ENCODE assay signal across 8 cellular contexts in the genomic region with DNA sequence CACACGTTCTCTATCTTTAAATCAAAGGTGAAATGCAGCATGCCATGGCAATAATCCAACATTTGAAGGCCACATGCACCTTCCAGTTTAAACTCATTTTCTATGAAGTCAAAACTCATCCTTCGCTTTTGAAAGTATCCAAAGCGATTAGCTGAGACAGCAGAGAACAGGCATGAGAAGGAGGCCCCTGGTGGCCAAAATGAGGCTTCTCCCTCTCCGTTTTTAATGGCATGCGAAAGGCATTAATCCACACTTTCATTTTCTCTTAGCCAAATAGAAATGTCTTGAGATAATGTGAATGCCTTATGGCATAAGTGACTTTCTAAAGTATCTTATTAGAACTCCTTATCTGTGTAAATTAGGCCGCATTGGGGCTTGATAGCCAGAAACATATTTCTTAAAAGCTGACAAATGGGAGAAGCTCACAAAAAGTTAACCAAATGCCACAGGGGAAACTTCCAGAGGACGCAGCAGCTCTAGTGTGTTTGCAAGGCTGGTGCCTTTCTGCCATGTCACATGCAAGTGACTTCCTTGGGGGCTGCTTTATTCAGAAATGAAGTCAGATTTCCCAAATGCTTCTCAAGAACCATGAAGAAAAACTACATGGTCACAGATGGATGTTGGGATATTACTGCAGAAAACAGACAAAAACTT.
A peak's percentile ranks its signal among the peaks of the same experiment; 100 is the strongest.
DNase-seq lines count a peak whose midpoint lies in the region; TF ChIP-seq lines count a peak whose summit lies in the region.

No MANE protein-coding gene starts in this region.

- H3K27me3 ChIP-seq in dorsolateral prefrontal cortex: no peaks in the 10 kb centered on the region
- no peaks in the 10 kb centered on the region for H3K27me3 ChIP-seq in CD4-positive, alpha-beta memory T cell (ENCODE audit: insufficient read depth, low read length)

- TF ChIP-seq CTCF in GM12874 (IDR thresholded peaks at IDR 0.05; ENCODE audit: insufficient read depth, low read depth, low read length) (peak; percentile 46), dorsolateral prefrontal cortex (IDR thresholded peaks at IDR 0.05 in 54 of 56, conservative IDR thresholded peaks at IDR 0.05 in 2 of 56; ENCODE audit: low read depth in 1 of 56, partially characterized antibody in 56 of 56) (peak; percentile 29 to 70 (median 52)), osteocyte (IDR thresholded peaks at IDR 0.05) (peak; percentile 31)

- H3K27ac Mint-ChIP-seq in osteocyte (ENCODE audit: unreplicated experiment): no peak overlapping the region
- H3K27ac Mint-ChIP-seq in CD4-positive, alpha-beta memory T cell: peak overlapping the region in 1 of 7 donors; percentile 29

- H3K4me3 Mint-ChIP-seq in osteocyte (ENCODE audit: unreplicated experiment): no peak overlapping the region
- no peak overlapping the region for H3K4me3 Mint-ChIP-seq in CD4-positive, alpha-beta memory T cell

- H3K9me3 Mint-ChIP-seq in osteocyte (ENCODE audit: unreplicated experiment): peaks cover 11% of the 10 kb centered on the region
- H3K9me3 Mint-ChIP-seq in CD4-positive, alpha-beta memory T cell: peaks cover 0 to 8% (median 0%) of the 10 kb centered on the region in 8 donors

- POLR2A ChIA-PET in CD4-positive, alpha-beta memory T cell (lab: Charles Lee; ENCODE audit: partially characterized antibody): no interaction called here

- no peaks in the 10 kb centered on the region for H3K4me1 Mint-ChIP-seq in osteocyte (ENCODE audit: unreplicated experiment)
- peaks cover 0 to 1% (median 0%) of the 10 kb centered on the region in 4 donors for H3K4me1 Mint-ChIP-seq in CD4-positive, alpha-beta memory T cell

- no peak overlapping the region for H3K27ac ChIP-seq in dorsolateral prefrontal cortex
- no peak overlapping the region for H3K27ac ChIP-seq in CD4-positive, alpha-beta memory T cell (ENCODE audit: low read depth, low read length)

- peak; percentile 35 for DNase-seq in M059J (ENCODE audit: low read depth)
- DNase-seq in dorsolateral prefrontal cortex: no peak
- DNase-seq in osteocyte (ENCODE audit: extremely low spot score, unreplicated experiment): no peak
- no peak for DNase-seq in HCEC 1CT
- no peak for DNase-seq in mesenteric fat pad (ENCODE audit: low spot score)
- DNase-seq in NCI-H187 treated with DMSO at 0.1 percent for 48 hours (lab: John Stamatoyannopoulos, UW): no peak
- DNase-seq in CD4-positive, alpha-beta memory T cell: no peak

- H3K9me3 ChIP-seq in CD4-positive, alpha-beta memory T cell (ENCODE audit: control insufficient read depth in 1 of 2, low read length in 2 of 2): no peaks in the 10 kb centered on the region

- H3K36me3 Mint-ChIP-seq in osteocyte (ENCODE audit: unreplicated experiment): no peaks in the 10 kb centered on the region
- H3K36me3 Mint-ChIP-seq in CD4-positive, alpha-beta memory T cell: no peaks in the 10 kb centered on the region

- H3K36me3 ChIP-seq in CD4-positive, alpha-beta memory T cell (ENCODE audit: insufficient read depth, low read length): no peaks in the 10 kb centered on the region

- peak overlapping the region in 39 of 59 donors; percentile 2 to 52 (median 27) for H3K4me3 ChIP-seq in dorsolateral prefrontal cortex
- no peak overlapping the region for H3K4me3 ChIP-seq in CD4-positive, alpha-beta memory T cell (ENCODE audit: low read length in 2 of 2)

- CTCF ChIA-PET in CD4-positive, alpha-beta memory T cell (lab: Charles Lee; ENCODE audit: partially characterized antibody): no interaction called here

- intact Hi-C loops in dorsolateral prefrontal cortex (cut with DNase I): no loop called here
- intact Hi-C loops in CD4-positive, alpha-beta memory T cell (cut with micrococcal nuclease): no loop called here

- no peaks in the 10 kb centered on the region for H3K27me3 Mint-ChIP-seq in osteocyte (ENCODE audit: unreplicated experiment)
- no peaks in the 10 kb centered on the region for H3K27me3 Mint-ChIP-seq in CD4-positive, alpha-beta memory T cell

- H3K4me1 ChIP-seq in CD4-positive, alpha-beta memory T cell (ENCODE audit: insufficient read depth, low read length): no peaks in the 10 kb centered on the region

Comparison
In these comparisons a context has a peak if more than half of its experiments do, and no peak if none do; other contexts are left out.
1. H3K4me3 ChIP-seq: peak in dorsolateral prefrontal cortex (39 of 59); none in CD4-positive, alpha-beta memory T cell (0 of 2).
2. Peak in every context shown above with its lines, with median percentiles within 50 percentile points of each other: CTCF ChIP-seq.